Comparison of ENCODE assay signal across 11 cellular contexts in the genomic region with DNA sequence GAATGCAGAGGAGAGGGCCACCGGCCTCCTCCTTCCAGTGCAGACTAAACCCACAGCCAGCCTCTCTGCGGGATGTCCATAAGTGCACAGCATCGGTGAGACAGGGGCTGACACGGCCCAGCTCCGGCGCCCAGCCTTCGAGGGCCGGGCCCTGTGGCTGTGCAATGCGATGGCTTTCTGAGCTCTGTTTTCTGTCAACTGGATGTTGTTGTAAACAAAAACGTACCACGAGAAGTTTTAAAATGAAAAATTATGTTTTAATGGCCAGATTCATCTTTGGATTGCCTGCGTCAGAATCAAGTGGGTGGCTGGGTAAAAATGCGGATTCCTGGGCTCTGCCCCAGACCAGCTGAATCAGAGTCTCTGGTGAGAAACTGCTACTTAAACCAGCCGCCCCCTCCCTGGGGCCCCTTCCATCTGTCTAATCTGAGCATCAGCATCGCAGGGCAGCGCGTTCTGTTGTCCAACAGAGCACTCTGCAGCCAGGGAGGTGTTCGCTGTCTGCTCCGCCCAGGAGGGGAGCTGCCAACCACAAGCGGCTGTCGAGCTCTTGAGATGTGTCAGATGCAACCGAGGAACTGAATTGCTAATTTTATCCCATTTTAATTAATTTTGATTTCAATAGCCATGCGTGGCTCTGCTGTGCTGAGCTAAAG.
DNase-seq lines count a peak whose midpoint lies in the region; FAIRE-seq and TF ChIP-seq lines count a peak whose summit lies in the region.
"Had no signal": no experiment of that assay in that cellular context is flagged by ENCODE, and none has a peak within 500 bp of the region (broad histone marks: within the 10 kb centered on the region; RNA-seq: fewer than 3 reads in every experiment).

No MANE protein-coding gene starts in this region.

- no peaks in the 10 kb centered on the region for H3K9me3 ChIP-seq in endothelial cell of umbilical vein (replicated peaks; ENCODE audit: control insufficient read depth, insufficient read depth, low read length)

- CTCF ChIA-PET in endothelial cell of umbilical vein (lab: Charles Lee) = interaction anchor here (0.8 to 2.3 kb wide), 5 partner anchors 29 to 344 kb away, joined by 3 to 11 read pairs (median 3); no protein-coding TSS in a partner anchor

- dilution Hi-C loops in endothelial cell of umbilical vein (cut with MboI; ENCODE audit: extremely low pct_ligation_motif_present, low sequenced_read_pairs) = no loop called here

- no peaks in the 10 kb centered on the region for H3K79me2 ChIP-seq in endothelial cell of umbilical vein (ENCODE audit: control insufficient read depth, insufficient read depth, low read length)

- H3K27ac Mint-ChIP-seq in nephron progenitor cell = peak overlapping the region; percentile 69
- H3K27ac Mint-ChIP-seq: T-helper 1 cell treated with Interleukin-12 subunit alpha and Interleukin-12 subunit beta and Interleukin-4 antibody, amounts not matched to agents 30 μg/mL and 1 μg/mL, for 36 hours had no signal

- DNase-seq in AG08395 (ENCODE audit: low spot score) = peak; percentile 69
- DNase-seq in NCI-H524 treated with DMSO at 0.1 percent for 48 hours (lab: John Stamatoyannopoulos, UW) = peak; percentile 91
- no peak for DNase-seq in endothelial cell of umbilical vein (ENCODE audit: low read depth, low spot score)
- no peak for DNase-seq in nephron progenitor cell
- DNase-seq in stimulated activated CD4-positive, alpha-beta T cell treated with anti-CD3 and anti-CD28 coated beads, Interleukin-4, amount 100 ng/mL, for 24 hours = no peak
- no peak for DNase-seq in NOMO-1 treated with DMSO at 0.1 percent for 48 hours (lab: John Stamatoyannopoulos, UW; ENCODE audit: unreplicated experiment)
- DNase-seq in RPMI8226 = no peak
- no peak for DNase-seq in NCI-H2196 treated with DMSO at 0.1 percent for 48 hours (lab: John Stamatoyannopoulos, UW; ENCODE audit: unreplicated experiment)
- DNase-seq: COR-L47 had no signal

- H2AFZ ChIP-seq in endothelial cell of umbilical vein (ENCODE audit: low read depth, low read length) = no peak overlapping the region

- H4K20me1 ChIP-seq in endothelial cell of umbilical vein (replicated peaks; ENCODE audit: control insufficient read depth, extremely low read depth, insufficient read depth, low read length) = no peaks in the 10 kb centered on the region

- no peak overlapping the region for H3K9ac ChIP-seq in endothelial cell of umbilical vein (replicated peaks; ENCODE audit: extremely low read depth, insufficient read depth, low read length)

- intact Hi-C loops in endothelial cell of umbilical vein (cut with micrococcal nuclease) = no loop called here

- H3K9me3 Mint-ChIP-seq in nephron progenitor cell = no peaks in the 10 kb centered on the region

- H3K27me3 ChIP-seq in endothelial cell of umbilical vein (ENCODE audit: control insufficient read depth in 2 of 2, insufficient read depth in 2 of 2, low read length in 2 of 2) = no peaks in the 10 kb centered on the region

- no peak for TF ChIP-seq POLR2A in endothelial cell of umbilical vein (IDR thresholded peaks at IDR 0.05; ENCODE audit: low read depth, low read length)

- peak overlapping the region; percentile 18 for H3K4me3 Mint-ChIP-seq in nephron progenitor cell
- H3K4me3 Mint-ChIP-seq: T-helper 1 cell treated with Interleukin-12 subunit alpha and Interleukin-12 subunit beta and Interleukin-4 antibody, amounts not matched to agents 30 μg/mL and 1 μg/mL, for 36 hours had no signal

- POLR2A ChIA-PET in endothelial cell of umbilical vein (lab: Charles Lee) = no interaction called here

- BruUV-seq in endothelial cell of umbilical vein (replicated peaks; lab: Mats Ljungman, UMichigan) = no TSS peak

- peaks cover 8% of the 10 kb centered on the region for H3K27me3 Mint-ChIP-seq in nephron progenitor cell (ENCODE audit: low read depth, poor library complexity)

- peaks cover 29% of the 10 kb centered on the region for H3K4me1 ChIP-seq in endothelial cell of umbilical vein (ENCODE audit: control insufficient read depth, extremely low read depth, insufficient read depth, low read length)

- H3K9me1 ChIP-seq in endothelial cell of umbilical vein (replicated peaks; ENCODE audit: control insufficient read depth, extremely low read depth, insufficient read depth, low read length) = no peaks in the 10 kb centered on the region

- H3K4me2 ChIP-seq in endothelial cell of umbilical vein (ENCODE audit: insufficient read depth, low read length) = no peak overlapping the region

- peak overlapping the region; percentile 25 for H3K27ac ChIP-seq in endothelial cell of umbilical vein (ENCODE audit: insufficient read depth, low read depth, low read length)

- peaks cover 18% of the 10 kb centered on the region for H3K36me3 Mint-ChIP-seq in nephron progenitor cell (ENCODE audit: low read depth)

- H3K36me3 ChIP-seq in endothelial cell of umbilical vein (ENCODE audit: control insufficient read depth in 2 of 2, extremely low read depth in 1 of 2, insufficient read depth in 2 of 2, low read length in 2 of 2) = peaks cover 2 to 18% of the 10 kb centered on the region in 2 experiments

- no peak for FAIRE-seq in endothelial cell of umbilical vein (lab: Jason Lieb, UNC)
- FAIRE-seq: bronchial epithelial cell had no signal

- TF ChIP-seq CTCF in endothelial cell of umbilical vein (IDR thresholded peaks at IDR 0.05; ENCODE audit: extremely low read depth in 1 of 2, insufficient read depth in 1 of 2, low read depth in 1 of 2, low read length in 2 of 2) (no peak), nephron progenitor cell (IDR thresholded peaks at IDR 0.05) (no peak)

- no peak overlapping the region for H3K4me3 ChIP-seq in endothelial cell of umbilical vein (replicated peaks in 1 of 3; ENCODE audit: insufficient read depth in 1 of 3, low read depth in 1 of 3, low read length in 3 of 3)

- H3K4me1 Mint-ChIP-seq in nephron progenitor cell = peaks cover 63% of the 10 kb centered on the region

TF ChIP-seq in endothelial cell of umbilical vein, 7 proteins besides CTCF, POLR2A, EP300 and RAD21:
- TF ChIP-seq GATA2 (IDR thresholded peaks at IDR 0.05; ENCODE audit: insufficient read depth, insufficient read length, low read depth, low read length) (no peak), FOS (IDR thresholded peaks at IDR 0.05; ENCODE audit: borderline replicate concordance, insufficient read depth, low read length) (no peak), JUN (IDR thresholded peaks at IDR 0.05; ENCODE audit: borderline replicate concordance, insufficient read depth, insufficient read length, low read depth) (no peak), EZH2 (IDR thresholded peaks at IDR 0.05; ENCODE audit: borderline replicate concordance, low read depth, low read length, severe bottlenecking) (no peak), MYC (IDR thresholded peaks at IDR 0.05; ENCODE audit: low read depth, low read length) (no peak), POLR2AphosphoS5 (IDR thresholded peaks at IDR 0.05; ENCODE audit: insufficient read depth, low read depth, low read length) (no peak)
- TF ChIP-seq, protein P1, sequence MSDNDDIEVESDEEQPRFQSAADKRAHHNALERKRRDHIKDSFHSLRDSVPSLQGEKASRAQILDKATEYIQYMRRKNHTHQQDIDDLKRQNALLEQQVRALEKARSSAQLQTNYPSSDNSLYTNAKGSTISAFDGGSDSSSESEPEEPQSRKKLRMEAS (IDR thresholded peaks at IDR 0.05; ENCODE audit: insufficient read depth, insufficient read length) = no peak
TF ChIP-seq in endothelial cell of umbilical vein: peak in this region for 0.

Comparison
In these comparisons a context has a peak if more than half of its experiments do, and no peak if none do; other contexts are left out.
1. DNase-seq: peak in AG08395 (single experiment) and NCI-H524 treated with DMSO at 0.1 percent for 48 hours (single experiment); none in endothelial cell of umbilical vein (single experiment), nephron progenitor cell (single experiment), stimulated activated CD4-positive, alpha-beta T cell treated with anti-CD3 and anti-CD28 coated beads, Interleukin-4, amount 100 ng/mL, for 24 hours (single experiment), NOMO-1 treated with DMSO at 0.1 percent for 48 hours (single experiment), RPMI8226 (single experiment) and NCI-H2196 treated with DMSO at 0.1 percent for 48 hours (single experiment).